In the genomic region with DNA sequence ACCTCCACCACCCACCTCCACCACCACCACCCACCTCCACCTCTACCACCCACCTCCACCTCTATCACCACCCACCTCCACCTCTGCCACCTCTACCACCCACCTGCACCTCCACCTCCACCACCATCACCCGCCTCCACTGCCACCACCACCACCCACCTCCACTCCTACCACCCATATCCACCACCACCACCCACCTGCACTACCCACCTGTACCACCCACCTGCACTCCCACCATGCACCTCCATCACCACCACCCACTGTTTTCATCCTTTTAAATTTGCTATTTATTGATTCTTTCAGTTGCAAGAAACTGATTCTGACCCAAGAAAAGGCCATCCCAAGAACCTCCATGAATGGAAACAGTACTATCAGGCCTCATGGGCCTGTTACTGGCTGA, we compare ENCODE assay signal across 34 cellular contexts. TPM values are rescaled to one million over a fixed set of nuclear protein-coding genes. Genes with fewer than 3 reads are reported as not detected.
"Had no signal": no experiment of that assay in that cellular context is flagged by ENCODE, and none has a peak within 500 bp of the region (broad histone marks: within the 10 kb centered on the region; RNA-seq: fewer than 3 reads in every experiment).

No MANE protein-coding gene starts in this region.

- H3K27me3 ChIP-seq: brain microvascular endothelial cell, MG63, SJSA1 had no signal

- H3K4me1 Mint-ChIP-seq: activated naive CD8-positive, alpha-beta T cell treated with anti-CD3 and anti-CD28 coated beads for 36 hours had no signal

- H3K4me3 Mint-ChIP-seq: activated B cell treated with CpG ODN at 0.5 μM for 24 hours; activated CD8-positive, alpha-beta T cell treated with anti-CD3 and anti-CD28 coated beads for 36 hours; activated naive CD4-positive, alpha-beta T cell treated with anti-CD3 and anti-CD28 coated beads for 36 hours; activated naive CD8-positive, alpha-beta T cell treated with anti-CD3 and anti-CD28 coated beads for 36 hours; activated T-cell treated with anti-CD3 and anti-CD28 coated beads, Interleukin-2, amount 50 U/mL, for 72 hours; T-helper 1 cell treated with Interleukin-12 subunit alpha and Interleukin-12 subunit beta and Interleukin-4 antibody, amounts not matched to agents 30 μg/mL and 1 μg/mL, for 36 hours had no signal

- H3K9ac ChIP-seq: SK-N-SH had no signal

- H3K9me3 ChIP-seq: MG63, SJSA1, SK-N-SH had no signal

- ATAC-seq: activated CD8-positive, alpha-beta T cell treated with anti-CD3 and anti-CD28 coated beads for 36 hours; activated T-cell treated with anti-CD3 and anti-CD28 coated beads, Interleukin-2, amount 50 U/mL, for 72 hours; Panc1 had no signal

- H3K27me3 Mint-ChIP-seq: activated CD8-positive, alpha-beta T cell treated with anti-CD3 and anti-CD28 coated beads for 36 hours; activated naive CD8-positive, alpha-beta T cell treated with anti-CD3 and anti-CD28 coated beads for 36 hours had no signal

- H3K27ac Mint-ChIP-seq: activated B cell treated with CpG ODN at 0.5 μM for 24 hours; activated CD8-positive, alpha-beta T cell treated with anti-CD3 and anti-CD28 coated beads for 36 hours; activated naive CD4-positive, alpha-beta T cell treated with anti-CD3 and anti-CD28 coated beads for 36 hours; activated naive CD8-positive, alpha-beta T cell treated with anti-CD3 and anti-CD28 coated beads for 36 hours; activated T-cell treated with anti-CD3 and anti-CD28 coated beads, Interleukin-2, amount 50 U/mL, for 72 hours; T-helper 1 cell treated with Interleukin-12 subunit alpha and Interleukin-12 subunit beta and Interleukin-4 antibody, amounts not matched to agents 30 μg/mL and 1 μg/mL, for 36 hours had no signal

- H3K36me3 Mint-ChIP-seq: activated naive CD8-positive, alpha-beta T cell treated with anti-CD3 and anti-CD28 coated beads for 36 hours had no signal

- H3K27ac ChIP-seq: brain microvascular endothelial cell, SJSA1, VCaP had no signal

- DNase-seq: activated B cell treated with CpG ODN at 0.5 μM for 24 hours; activated CD4-positive, alpha-beta T cell treated with anti-CD3 and anti-CD28 coated beads for 4 hours; activated CD4-positive, CD25-positive, alpha-beta regulatory T cell treated with anti-CD3 and anti-CD28 coated beads, Interleukin-2, amount 50 U/mL, for 72 hours; activated CD8-positive, alpha-beta T cell treated with anti-CD3 and anti-CD28 coated beads for 36 hours; activated gamma-delta T cell treated with Interleukin-2 at 50 U/mL for 16 hours; activated naive CD4-positive, alpha-beta T cell treated with anti-CD3 and anti-CD28 coated beads for 36 hours; activated naive CD8-positive, alpha-beta T cell treated with anti-CD3 and anti-CD28 coated beads for 36 hours; activated T-cell treated with anti-CD3 and anti-CD28 coated beads, Interleukin-2, amount 50 U/mL, for 1 hour; activated T-cell treated with anti-CD3 and anti-CD28 coated beads, Interleukin-2, amount 50 U/mL, for 72 hours; amniotic stem cell; brain microvascular endothelial cell; central memory CD4-positive, alpha-beta T cell; Kasumi-1; MG63; NCI-H1048; NCI-H1105 treated with DMSO at 0.1 percent for 48 hours; NCI-H1436; NCI-H1694; NCI-H1930; NCI-H2081 treated with DMSO at 0.1 percent for 48 hours; NCI-H226; NCI-H446 treated with DMSO at 0.1 percent for 48 hours; NCI-H524 treated with DMSO at 0.1 percent for 48 hours; SHP77 treated with DMSO at 0.1 percent for 48 hours; SK-N-SH; T-helper 9 cell had no signal

- H3K4me3 ChIP-seq: MG63, SJSA1 had no signal

- H3K4me2 ChIP-seq: SK-N-SH had no signal

- H3K36me3 ChIP-seq: brain microvascular endothelial cell, MG63, SJSA1 had no signal

- H3K9me3 Mint-ChIP-seq: activated B cell treated with CpG ODN at 0.5 μM for 24 hours; activated CD8-positive, alpha-beta T cell treated with anti-CD3 and anti-CD28 coated beads for 36 hours; activated naive CD4-positive, alpha-beta T cell treated with anti-CD3 and anti-CD28 coated beads for 36 hours; activated naive CD8-positive, alpha-beta T cell treated with anti-CD3 and anti-CD28 coated beads for 36 hours; activated T-cell treated with anti-CD3 and anti-CD28 coated beads, Interleukin-2, amount 50 U/mL, for 72 hours; T-helper 1 cell treated with Interleukin-12 subunit alpha and Interleukin-12 subunit beta and Interleukin-4 antibody, amounts not matched to agents 30 μg/mL and 1 μg/mL, for 36 hours had no signal

RNA-seq across cellular contexts. Expression of a gene that starts 6.3 kb away (rescaled TPM):
- total RNA-seq: activated B cell treated with CpG ODN at 0.5 μM for 24 hours; activated CD8-positive, alpha-beta memory T cell treated with anti-CD3 and anti-CD28 coated beads for 36 hours; activated CD8-positive, alpha-beta T cell treated with anti-CD3 and anti-CD28 coated beads for 36 hours; activated naive CD4-positive, alpha-beta T cell treated with anti-CD3 and anti-CD28 coated beads for 36 hours; activated naive CD8-positive, alpha-beta T cell treated with anti-CD3 and anti-CD28 coated beads for 36 hours; activated T-cell treated with anti-CD3 and anti-CD28 coated beads, Interleukin-2, amount 50 U/mL, for 72 hours; aorta; chondrocyte; RPMI7951; SJSA1 had no signal

RNA-seq across cellular contexts. Expression of a gene that starts 24.7 kb away (rescaled TPM):
- total RNA-seq: activated B cell treated with CpG ODN at 0.5 μM for 24 hours; activated CD8-positive, alpha-beta memory T cell treated with anti-CD3 and anti-CD28 coated beads for 36 hours; activated CD8-positive, alpha-beta T cell treated with anti-CD3 and anti-CD28 coated beads for 36 hours; activated naive CD4-positive, alpha-beta T cell treated with anti-CD3 and anti-CD28 coated beads for 36 hours; activated naive CD8-positive, alpha-beta T cell treated with anti-CD3 and anti-CD28 coated beads for 36 hours; activated T-cell treated with anti-CD3 and anti-CD28 coated beads, Interleukin-2, amount 50 U/mL, for 72 hours; RPMI7951; SJSA1 had no signal
